28 cellular contexts compared by ENCODE assay signal in the genomic region with DNA sequence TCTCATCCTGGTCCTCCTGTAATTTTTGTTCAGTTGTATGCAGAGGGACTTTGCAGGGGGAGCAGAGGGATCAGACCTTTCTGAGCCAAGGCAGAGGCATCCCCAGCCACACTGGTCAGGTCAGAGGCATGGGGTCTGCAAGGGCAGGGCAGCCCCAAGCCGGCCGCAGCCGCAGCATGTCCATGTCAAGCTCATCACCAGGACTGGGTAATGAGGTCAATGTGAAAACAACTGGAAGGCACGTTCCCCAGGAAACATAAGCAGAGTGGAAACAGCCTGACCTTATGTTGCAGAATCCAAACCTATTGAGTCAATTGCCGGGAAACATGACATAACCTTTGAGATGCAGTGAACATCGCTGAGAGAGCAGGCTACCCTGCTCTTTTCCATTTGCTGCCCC.
"Had no signal": no experiment of that assay in that cellular context is flagged by ENCODE, and none has a peak within 500 bp of the region (broad histone marks: within the 10 kb centered on the region; RNA-seq: fewer than 3 reads in every experiment).

No MANE protein-coding gene starts in this region.

- H3K36me3 ChIP-seq: stomach, suprapubic skin, thoracic aorta, thyroid gland, tibial artery, tibial nerve, transverse colon, upper lobe of left lung, upper lobe of right lung, uterus, vagina had no signal

- H3K27ac Mint-ChIP-seq: stimulated activated effector memory CD8-positive, alpha-beta T cell treated with anti-CD3 and anti-CD28 coated beads, Interleukin-12 subunit alpha, Interleukin-12 subunit beta, amount 100 ng/mL, for 72 hours; stimulated activated memory B cell treated with anti-CD40 and anti-IgM and Interleukin-4, amounts not matched to agents 10 μg/mL and 1 μg/mL and 100 μg/mL, for 72 hours; stimulated activated naive B cell treated with anti-CD40 and anti-IgM and Interleukin-4, amounts not matched to agents 10 μg/mL and 1 μg/mL and 100 μg/mL, for 72 hours; stimulated activated naive CD8-positive, alpha-beta T cell treated with anti-CD3 and anti-CD28 coated beads, Interleukin-15, amount 100 ng/mL, for 72 hours; stimulated activated naive CD8-positive, alpha-beta T cell treated with anti-CD3 and anti-CD28 coated beads, Interleukin-15, Interleukin-2, amounts not matched to agents 100 ng/mL and 50 ng/mL, for 24 hours; type B pancreatic cell had no signal

- H3K4me3 Mint-ChIP-seq: stimulated activated effector memory CD8-positive, alpha-beta T cell treated with anti-CD3 and anti-CD28 coated beads, Interleukin-12 subunit alpha, Interleukin-12 subunit beta, amount 100 ng/mL, for 72 hours; stimulated activated memory B cell treated with anti-CD40 and anti-IgM and Interleukin-4, amounts not matched to agents 10 μg/mL and 1 μg/mL and 100 μg/mL, for 72 hours; stimulated activated naive B cell treated with anti-CD40 and anti-IgM and Interleukin-4, amounts not matched to agents 10 μg/mL and 1 μg/mL and 100 μg/mL, for 72 hours; stimulated activated naive CD8-positive, alpha-beta T cell treated with anti-CD3 and anti-CD28 coated beads, Interleukin-15, amount 100 ng/mL, for 72 hours; stimulated activated naive CD8-positive, alpha-beta T cell treated with anti-CD3 and anti-CD28 coated beads, Interleukin-15, Interleukin-2, amounts not matched to agents 100 ng/mL and 50 ng/mL, for 24 hours; type B pancreatic cell had no signal

- H3K4me1 Mint-ChIP-seq: stimulated activated effector memory CD8-positive, alpha-beta T cell treated with anti-CD3 and anti-CD28 coated beads, Interleukin-12 subunit alpha, Interleukin-12 subunit beta, amount 100 ng/mL, for 72 hours; stimulated activated memory B cell treated with anti-CD40 and anti-IgM and Interleukin-4, amounts not matched to agents 10 μg/mL and 1 μg/mL and 100 μg/mL, for 72 hours; stimulated activated naive B cell treated with anti-CD40 and anti-IgM and Interleukin-4, amounts not matched to agents 10 μg/mL and 1 μg/mL and 100 μg/mL, for 72 hours; stimulated activated naive CD8-positive, alpha-beta T cell treated with anti-CD3 and anti-CD28 coated beads, Interleukin-15, amount 100 ng/mL, for 72 hours had no signal

- H3K27ac ChIP-seq: stomach, suprapubic skin, testis, thoracic aorta, thyroid gland, tibial artery, tibial nerve, transverse colon, upper lobe of left lung, upper lobe of right lung, uterus, vagina had no signal

- H3K9me3 ChIP-seq: suprapubic skin, testis, thoracic aorta, thyroid gland, tibial artery, transverse colon, upper lobe of left lung, upper lobe of right lung, uterus, vagina had no signal

- H3K27me3 ChIP-seq: testis, thyroid gland, tibial artery, tibial nerve, transverse colon, upper lobe of left lung, upper lobe of right lung, uterus, vagina had no signal

- ATAC-seq: stimulated activated effector memory CD8-positive, alpha-beta T cell treated with anti-CD3 and anti-CD28 coated beads, Interleukin-12 subunit alpha, Interleukin-12 subunit beta, amount 100 ng/mL, for 72 hours; stimulated activated memory B cell treated with anti-CD40 and anti-IgM and Interleukin-4, amounts not matched to agents 10 μg/mL and 1 μg/mL and 100 μg/mL, for 72 hours; stimulated activated naive B cell treated with anti-CD40 and anti-IgM and Interleukin-4, amounts not matched to agents 10 μg/mL and 1 μg/mL and 100 μg/mL, for 72 hours; stimulated activated naive CD8-positive, alpha-beta T cell treated with anti-CD3 and anti-CD28 coated beads, Interleukin-15, amount 100 ng/mL, for 72 hours; stimulated activated naive CD8-positive, alpha-beta T cell treated with anti-CD3 and anti-CD28 coated beads, Interleukin-15, Interleukin-2, amounts not matched to agents 100 U/mL and 50 U/mL, for 24 hours; upper lobe of right lung had no signal

- H3K4me1 ChIP-seq: stomach, suprapubic skin, testis, thyroid gland, tibial artery, tibial nerve, transverse colon, upper lobe of left lung, upper lobe of right lung, uterus, vagina had no signal

- DNase-seq: stimulated activated CD4-positive, alpha-beta T cell treated with anti-CD3 and anti-CD28 coated beads, Interleukin-2, amount 100 ng/mL, for 48 hours; stimulated activated CD4-positive, alpha-beta T cell treated with anti-CD3 and anti-CD28 coated beads, Interleukin-4, amount 100 ng/mL, for 1 hour; stimulated activated CD4-positive, alpha-beta T cell treated with anti-CD3 and anti-CD28 coated beads, Interleukin-4, amount 100 ng/mL, for 24 hours; stimulated activated CD4-positive, alpha-beta T cell treated with anti-CD3 and anti-CD28 coated beads, Interleukin-4, amount 100 ng/mL, for 4 hours; stimulated activated CD8-positive, alpha-beta memory T cell treated with anti-CD3 and anti-CD28 coated beads, Interleukin-4, amount 100 ng/mL, for 48 hours; stimulated activated naive B cell treated with anti-CD40 and anti-IgM and Interleukin-4, amounts not matched to agents 10 μg/mL and 1 μg/mL and 100 μg/mL, for 72 hours; stimulated activated naive CD4-positive, alpha-beta T cell; stimulated activated naive CD4-positive, alpha-beta T cell treated with Interleukin-2 at 50 U/mL for 16 hours; stimulated activated naive CD8-positive, alpha-beta T cell treated with anti-CD3 and anti-CD28 coated beads, Interleukin-15, amount 100 ng/mL, for 72 hours; stimulated activated naive CD8-positive, alpha-beta T cell treated with anti-CD3 and anti-CD28 coated beads, Interleukin-15, Interleukin-2, amounts not matched to agents 100 U/mL and 50 U/mL, for 24 hours; stomach; substantia nigra; testis; thyroid gland; tibial artery; transverse colon; trophoblast cell; upper lobe of right lung; uterus had no signal

- H3K36me3 Mint-ChIP-seq: stimulated activated effector memory CD8-positive, alpha-beta T cell treated with anti-CD3 and anti-CD28 coated beads, Interleukin-12 subunit alpha, Interleukin-12 subunit beta, amount 100 ng/mL, for 72 hours; stimulated activated memory B cell treated with anti-CD40 and anti-IgM and Interleukin-4, amounts not matched to agents 10 μg/mL and 1 μg/mL and 100 μg/mL, for 72 hours; stimulated activated naive B cell treated with anti-CD40 and anti-IgM and Interleukin-4, amounts not matched to agents 10 μg/mL and 1 μg/mL and 100 μg/mL, for 72 hours; type B pancreatic cell had no signal

- H3K4me3 ChIP-seq: stomach, suprapubic skin, testis, thoracic aorta, thyroid gland, tibial artery, tibial nerve, transverse colon, upper lobe of left lung, upper lobe of right lung, uterus, vagina had no signal

- H3K27me3 Mint-ChIP-seq: stimulated activated memory B cell treated with anti-CD40 and anti-IgM and Interleukin-4, amounts not matched to agents 10 μg/mL and 1 μg/mL and 100 μg/mL, for 72 hours had no signal

- H3K9me3 Mint-ChIP-seq: stimulated activated effector memory CD8-positive, alpha-beta T cell treated with anti-CD3 and anti-CD28 coated beads, Interleukin-12 subunit alpha, Interleukin-12 subunit beta, amount 100 ng/mL, for 72 hours; stimulated activated naive CD8-positive, alpha-beta T cell treated with anti-CD3 and anti-CD28 coated beads, Interleukin-15, amount 100 ng/mL, for 72 hours; stimulated activated naive CD8-positive, alpha-beta T cell treated with anti-CD3 and anti-CD28 coated beads, Interleukin-15, Interleukin-2, amounts not matched to agents 100 ng/mL and 50 ng/mL, for 24 hours; type B pancreatic cell had no signal
